1 cellular context compared by ENCODE assay signal in the genomic region with DNA sequence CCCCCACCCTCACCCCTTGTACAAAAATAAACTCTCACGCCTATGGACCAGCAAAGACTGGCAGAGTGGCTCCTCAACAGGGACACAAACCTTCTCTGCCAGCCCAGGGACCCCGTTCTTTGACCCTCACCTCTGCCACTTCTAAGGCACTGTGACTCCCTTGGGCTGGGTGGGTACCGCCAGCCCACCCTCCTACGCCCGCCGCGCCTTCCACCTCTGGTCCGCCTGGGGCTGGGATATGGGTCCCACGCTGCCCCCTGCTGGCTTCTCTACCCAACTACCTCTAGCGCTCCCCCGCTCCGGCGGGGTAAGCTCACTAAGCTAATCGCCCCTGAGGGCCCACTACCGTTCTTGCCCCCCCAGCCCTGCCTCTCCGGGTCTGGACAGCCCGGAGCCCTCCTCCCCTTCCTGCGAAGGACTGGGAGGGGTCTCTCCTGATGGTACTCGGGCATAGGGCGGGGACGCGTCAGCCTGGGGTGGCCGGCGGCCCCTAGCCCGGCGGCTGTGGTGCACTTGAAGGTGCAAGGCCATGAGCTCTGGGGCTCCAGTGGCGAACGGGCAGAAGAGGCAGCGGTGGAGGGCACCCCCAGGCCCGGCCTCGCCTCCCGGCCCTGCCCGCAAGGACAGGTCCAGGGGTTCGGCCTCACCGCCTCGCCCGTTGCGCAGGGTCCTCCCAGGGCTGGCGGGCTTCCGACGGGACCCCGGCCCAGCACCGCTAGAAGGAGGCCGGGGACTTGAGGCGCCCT.
TF ChIP-seq lines count a peak whose summit lies in the region.

No MANE protein-coding gene starts in this region.

TF ChIP-seq in GM12878, 131 proteins besides CTCF, POLR2A, EP300 and RAD21:
- TF ChIP-seq ZNF207 (IDR thresholded peaks at IDR 0.05; ENCODE audit: borderline replicate concordance) (no peak), SIN3A (IDR thresholded peaks at IDR 0.05; ENCODE audit: low read depth, low read length) (no peak), NR2F1 (conservative IDR thresholded peaks at IDR 0.05) (no peak)
- TF ChIP-seq, protein P1, sequence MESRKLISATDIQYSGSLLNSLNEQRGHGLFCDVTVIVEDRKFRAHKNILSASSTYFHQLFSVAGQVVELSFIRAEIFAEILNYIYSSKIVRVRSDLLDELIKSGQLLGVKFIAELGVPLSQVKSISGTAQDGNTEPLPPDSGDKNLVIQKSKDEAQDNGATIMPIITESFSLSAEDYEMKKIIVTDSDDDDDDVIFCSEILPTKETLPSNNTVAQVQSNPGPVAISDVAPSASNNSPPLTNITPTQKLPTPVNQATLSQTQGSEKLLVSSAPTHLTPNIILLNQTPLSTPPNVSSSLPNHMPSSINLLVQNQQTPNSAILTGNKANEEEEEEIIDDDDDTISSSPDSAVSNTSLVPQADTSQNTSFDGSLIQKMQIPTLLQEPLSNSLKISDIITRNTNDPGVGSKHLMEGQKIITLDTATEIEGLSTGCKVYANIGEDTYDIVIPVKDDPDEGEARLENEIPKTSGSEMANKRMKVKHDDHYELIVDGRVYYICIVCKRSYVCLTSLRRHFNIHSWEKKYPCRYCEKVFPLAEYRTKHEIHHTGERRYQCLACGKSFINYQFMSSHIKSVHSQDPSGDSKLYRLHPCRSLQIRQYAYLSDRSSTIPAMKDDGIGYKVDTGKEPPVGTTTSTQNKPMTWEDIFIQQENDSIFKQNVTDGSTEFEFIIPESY (IDR thresholded peaks at IDR 0.05) = peak; percentile 100
TF ChIP-seq in GM12878: peak in this region for 1.
